19 cellular contexts compared by ENCODE assay signal in genomic region chr7:152594801-152595200, GRCh38.
"Had no signal": no experiment of that assay in that cellular context is flagged by ENCODE, and none has a peak within 500 bp of the region (broad histone marks: within the 10 kb centered on the region; RNA-seq: fewer than 3 reads in every experiment).

No MANE protein-coding gene starts in this region.

- H3K4me1 ChIP-seq: colonic mucosa, foreskin keratinocyte had no signal

- ATAC-seq: foreskin keratinocyte; left colon; left ventricle myocardium superior; naive thymus-derived CD4-positive, alpha-beta T cell; right cardiac atrium; stimulated activated memory B cell treated with anti-CD40 and anti-IgM and Interleukin-4, amounts not matched to agents 10 μg/mL and 1 μg/mL and 100 μg/mL, for 72 hours had no signal

- H3K36me3 ChIP-seq: colonic mucosa, neutrophil, ovary had no signal

- H3K4me3 ChIP-seq: colonic mucosa, lung, ovary had no signal

- H3K27ac ChIP-seq: colonic mucosa, foreskin keratinocyte, neutrophil, ovary had no signal

- H3K9me3 ChIP-seq: colonic mucosa, neutrophil, ovary had no signal

- DNase-seq: colonic mucosa; dermis blood vessel endothelial cell; endodermal cell; erythroblast; foreskin keratinocyte; immature natural killer cell; left colon; left ventricle myocardium superior; mesendoderm; naive thymus-derived CD4-positive, alpha-beta T cell; nephron progenitor cell; ovary; stimulated activated CD4-positive, alpha-beta T cell treated with anti-CD3 and anti-CD28 coated beads, Interleukin-15, amount 100 ng/mL, for 24 hours; stimulated activated CD4-positive, alpha-beta T cell treated with anti-CD3 and anti-CD28 coated beads, Interleukin-1b, Interleukin-23, amount 100 ng/mL, for 48 hours; stimulated activated CD4-positive, alpha-beta T cell treated with anti-CD3 and anti-CD28 coated beads, Interleukin-4, amount 100 ng/mL, for 24 hours had no signal

- H3K27me3 ChIP-seq: colonic mucosa, foreskin keratinocyte, neutrophil, ovary had no signal
